In genomic region chr18:50301074-50301473, GRCh38 we compare ENCODE assay signal across 16 cellular contexts.
"Had no signal": no experiment of that assay in that cellular context is flagged by ENCODE, and none has a peak within 500 bp of the region (broad histone marks: within the 10 kb centered on the region; RNA-seq: fewer than 3 reads in every experiment).

No MANE protein-coding gene starts in this region.

- DNase-seq: Karpas-422, KG1, MG63, NCI-H1092, NCI-H1105 treated with DMSO at 0.1 percent for 48 hours, NCI-H1436 treated with DMSO at 0.1 percent for 48 hours, NCI-H1694, NCI-H2227 treated with DMSO at 0.1 percent for 48 hours, NCI-H524, NCI-H526 treated with DMSO at 0.1 percent for 48 hours, NCI-H774, Right ventricle myocardium superior, RPMI8226, SIG-M5 had no signal

- H3K36me3 ChIP-seq: MG63, SJSA1 had no signal

- H3K9me3 ChIP-seq: SJSA1 had no signal

- H3K4me3 ChIP-seq: MG63, SJSA1, SK-N-MC had no signal

- H3K27ac ChIP-seq: SJSA1, SK-N-MC had no signal

- H3K27me3 ChIP-seq: MG63 had no signal
